In the genomic region with DNA sequence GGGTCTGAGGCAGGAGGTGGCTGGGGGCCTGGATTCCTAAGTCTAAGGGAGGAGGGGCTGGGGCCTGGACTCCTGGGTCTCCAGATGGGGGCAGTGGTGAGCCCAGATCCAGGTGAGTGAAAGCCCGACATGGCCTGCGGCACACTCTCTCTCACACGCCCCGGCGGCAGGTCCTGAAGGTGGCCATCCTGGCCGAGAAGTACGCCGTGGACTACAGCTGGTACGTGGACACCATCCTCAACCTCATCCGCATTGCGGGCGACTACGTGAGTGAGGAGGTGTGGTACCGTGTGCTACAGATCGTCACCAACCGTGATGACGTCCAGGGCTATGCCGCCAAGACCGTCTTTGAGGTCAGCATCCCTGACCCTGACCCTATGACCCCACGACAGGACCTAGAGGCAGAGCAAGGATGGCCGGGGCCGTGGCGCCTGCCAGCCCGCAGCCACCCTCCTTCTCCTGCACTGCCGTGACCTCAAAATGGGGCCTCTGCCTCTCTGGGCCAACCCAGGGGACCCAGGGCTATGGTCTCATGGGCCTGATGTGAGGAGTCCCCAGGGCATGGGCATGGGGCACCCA, we compare ENCODE assay signal across 14 cellular contexts. TPM values are rescaled to one million over a fixed set of nuclear protein-coding genes. Genes with fewer than 3 reads are reported as not detected.
DNase-seq lines count a peak whose midpoint lies in the region; ATAC-seq and TF ChIP-seq lines count a peak whose summit lies in the region.
"Had no signal": no experiment of that assay in that cellular context is flagged by ENCODE, and none has a peak within 500 bp of the region (broad histone marks: within the 10 kb centered on the region; RNA-seq: fewer than 3 reads in every experiment).

No MANE protein-coding gene starts in this region.

- no peak overlapping the region for H2BK15ac ChIP-seq in neuronal stem cell (ENCODE audit: low read length)

- H3K27ac ChIP-seq in brain microvascular endothelial cell (no peak overlapping the region), neuronal stem cell (replicated peaks; ENCODE audit: low read length) (no peak overlapping the region)
- H3K27ac ChIP-seq: hepatocyte, lower lobe of right lung had no signal

- H3K27me3 ChIP-seq in H7 (ENCODE audit: control insufficient read depth, insufficient read depth, low read length) = no peaks in the 10 kb centered on the region
- H3K27me3 ChIP-seq in brain microvascular endothelial cell (replicated peaks) = no peaks in the 10 kb centered on the region
- no peaks in the 10 kb centered on the region for H3K27me3 ChIP-seq in neuronal stem cell (ENCODE audit: control insufficient read depth in 3 of 3, insufficient read depth in 3 of 3, low read depth in 1 of 3, low read length in 3 of 3)
- H3K27me3 ChIP-seq: hepatocyte had no signal

- peak overlapping the region; percentile 47 for H3K23ac ChIP-seq in neuronal stem cell (ENCODE audit: low read depth, low read length, poor library complexity)

- H3K79me1 ChIP-seq in neuronal stem cell (ENCODE audit: low read depth, low read length) = peaks cover 12% of the 10 kb centered on the region

- peak; percentile 44 for DNase-seq in NCI-H82 (lab: John Stamatoyannopoulos, UW)
- no peak for DNase-seq in NCI-H82 treated with DMSO at 0.1 percent for 48 hours (lab: John Stamatoyannopoulos, UW; ENCODE audit: unreplicated experiment)
- DNase-seq in H7 = peak; percentile 91
- no peak for DNase-seq in brain microvascular endothelial cell
- DNase-seq in neuronal stem cell (ENCODE audit: low spot score) = no peak
- DNase-seq in DMS153 treated with DMSO at 0.1 percent for 48 hours (lab: John Stamatoyannopoulos, UW; ENCODE audit: unreplicated experiment) = no peak
- no peak for DNase-seq in NCI-H446 (lab: John Stamatoyannopoulos, UW)
- DNase-seq: amniotic stem cell; effector CD4-positive, alpha-beta T cell; lower lobe of right lung; NCI-H345; RPMI8226 had no signal

- no peak overlapping the region for H2BK12ac ChIP-seq in neuronal stem cell (ENCODE audit: low read length)

- H2AFZ ChIP-seq in neuronal stem cell (ENCODE audit: low read length) = no peak overlapping the region
- H2AFZ ChIP-seq: hepatocyte had no signal

- H4K8ac ChIP-seq in neuronal stem cell (ENCODE audit: low read depth, low read length) = no peak overlapping the region

- no CpG with 5 or more reads among the region's 25 CpGs for WGBS in neuronal stem cell (ENCODE audit: extremely low coverage in 2 of 2, insufficient read length in 2 of 2, insufficient replicate concordance in 1 of 2), 2 donors

- H3K4ac ChIP-seq in neuronal stem cell (ENCODE audit: low read length) = no peak overlapping the region

- H3K9me3 ChIP-seq in neuronal stem cell (replicated peaks in 1 of 2; ENCODE audit: control insufficient read depth in 2 of 2, insufficient read depth in 1 of 2, low read depth in 1 of 2, low read length in 2 of 2) = no peaks in the 10 kb centered on the region
- H3K9me3 ChIP-seq: lower lobe of right lung had no signal

- peaks cover 0 to 5% of the 10 kb centered on the region in 2 donors for H3K4me1 ChIP-seq in neuronal stem cell (ENCODE audit: control insufficient read depth in 2 of 2, insufficient read depth in 1 of 2, low read depth in 1 of 2, low read length in 2 of 2)
- H3K4me1 ChIP-seq: lower lobe of right lung had no signal

- H4K91ac ChIP-seq in neuronal stem cell (ENCODE audit: low read depth, low read length, poor library complexity) = no peak overlapping the region

- no peak for ATAC-seq in GM21367 (IDR thresholded peaks at IDR 0.05; ENCODE audit: unreplicated experiment)
- ATAC-seq: lower lobe of right lung had no signal

- no peak overlapping the region for H2BK120ac ChIP-seq in neuronal stem cell (ENCODE audit: low read depth, low read length)

- H2AK5ac ChIP-seq in neuronal stem cell (ENCODE audit: low read depth, low read length) = no peak overlapping the region

- no peak overlapping the region for H3K18ac ChIP-seq in neuronal stem cell (ENCODE audit: low read length)

- H3K36me3 ChIP-seq in H7 (replicated peaks; ENCODE audit: control insufficient read depth, insufficient read depth, low read length) (peaks cover 24% of the 10 kb centered on the region), brain microvascular endothelial cell (replicated peaks) (peaks cover 75% of the 10 kb centered on the region), neuronal stem cell (replicated peaks in 1 of 2; ENCODE audit: control insufficient read depth in 2 of 2, insufficient read depth in 2 of 2, low read length in 2 of 2) (peaks cover 57 to 88% of the 10 kb centered on the region in 2 donors)

- no peak overlapping the region for H3K4me2 ChIP-seq in neuronal stem cell (ENCODE audit: insufficient read depth, low read length, poor library complexity, severe bottlenecking)
- H3K4me2 ChIP-seq: hepatocyte had no signal

- in situ Hi-C loops in brain microvascular endothelial cell (cut with HindIII; ENCODE audit: low pct_ligation_motif_present, low sequenced_read_pairs) = no loop called here

- no peak overlapping the region for H3K14ac ChIP-seq in neuronal stem cell (ENCODE audit: low read length)

- H2BK5ac ChIP-seq in neuronal stem cell (ENCODE audit: low read length) = no peak overlapping the region

- peak; percentile 39 for TF ChIP-seq CTCF in brain microvascular endothelial cell (IDR thresholded peaks at IDR 0.05; ENCODE audit: low read depth, low read length, missing control alignments)

- H3K4me3 ChIP-seq in H7 (ENCODE audit: insufficient read depth, low read depth, low read length) (no peak overlapping the region), brain microvascular endothelial cell (ENCODE audit: low read depth, low read length) (no peak overlapping the region), neuronal stem cell (ENCODE audit: low read length in 2 of 2) (no peak overlapping the region)
- H3K4me3 ChIP-seq: hepatocyte, lower lobe of right lung had no signal

- no peak overlapping the region for H3K9ac ChIP-seq in neuronal stem cell (ENCODE audit: low read depth, low read length, poor library complexity)

RNA-seq across cellular contexts. Expression of a gene that starts 13.2 kb away (rescaled TPM):
- 48.5 and 49.5 TPM in 2 replicates for total RNA-seq in H7 (2014; rRNA removed; shearing (Covaris generic))
- polyA plus RNA-seq in neuronal stem cell (2013, experiment 1 of 2) = 24.3 TPM
- 23.9 TPM for polyA plus RNA-seq in neuronal stem cell (2013, experiment 2 of 2)

RNA-seq across cellular contexts. Expression of a gene that starts 18.2 kb away (rescaled TPM):
- 49.3 and 53.5 TPM in 2 replicates for total RNA-seq in H7 (2014; rRNA removed; shearing (Covaris generic))
- 63.1 TPM for polyA plus RNA-seq in neuronal stem cell (2013, experiment 1 of 2)
- 64.7 TPM for polyA plus RNA-seq in neuronal stem cell (2013, experiment 2 of 2)

RNA-seq across cellular contexts. Expression of a gene that starts 33.1 kb away (rescaled TPM):
- total RNA-seq in H7 (2014; rRNA removed; shearing (Covaris generic)) = 208 and 249 TPM in 2 replicates
- polyA plus RNA-seq in neuronal stem cell (2013, experiment 1 of 2) = 65.3 TPM
- polyA plus RNA-seq in neuronal stem cell (2013, experiment 2 of 2) = 66.4 TPM

RNA-seq across cellular contexts. Expression of a gene that starts 36.8 kb away (rescaled TPM):
- 0.24 and 0.52 TPM in 2 replicates for total RNA-seq in H7 (2014; rRNA removed; shearing (Covaris generic))
- polyA plus RNA-seq in neuronal stem cell (2013, experiment 1 of 2) = 0.31 TPM
- 0.44 TPM for polyA plus RNA-seq in neuronal stem cell (2013, experiment 2 of 2)
- total RNA-seq: hepatocyte had no signal
- polyA plus RNA-seq: hepatocyte had no signal

RNA-seq across cellular contexts. Expression of a gene that starts 51.1 kb away (rescaled TPM):
- total RNA-seq in H7 (2014; rRNA removed; shearing (Covaris generic)) = 205 and 219 TPM in 2 replicates
- polyA plus RNA-seq in neuronal stem cell (2013, experiment 1 of 2) = 316 TPM
- polyA plus RNA-seq in neuronal stem cell (2013, experiment 2 of 2) = 321 TPM

Comparison
In these comparisons a context has a peak if more than half of its experiments do, and no peak if none do; other contexts are left out.
1. DNase-seq: peak in NCI-H82 (single experiment) and H7 (single experiment); none in NCI-H82 treated with DMSO at 0.1 percent for 48 hours (single experiment), brain microvascular endothelial cell (single experiment), neuronal stem cell (single experiment), DMS153 treated with DMSO at 0.1 percent for 48 hours (single experiment) and NCI-H446 (0 of 2).